Comparison of ENCODE assay signal across 11 cellular contexts in the genomic region with DNA sequence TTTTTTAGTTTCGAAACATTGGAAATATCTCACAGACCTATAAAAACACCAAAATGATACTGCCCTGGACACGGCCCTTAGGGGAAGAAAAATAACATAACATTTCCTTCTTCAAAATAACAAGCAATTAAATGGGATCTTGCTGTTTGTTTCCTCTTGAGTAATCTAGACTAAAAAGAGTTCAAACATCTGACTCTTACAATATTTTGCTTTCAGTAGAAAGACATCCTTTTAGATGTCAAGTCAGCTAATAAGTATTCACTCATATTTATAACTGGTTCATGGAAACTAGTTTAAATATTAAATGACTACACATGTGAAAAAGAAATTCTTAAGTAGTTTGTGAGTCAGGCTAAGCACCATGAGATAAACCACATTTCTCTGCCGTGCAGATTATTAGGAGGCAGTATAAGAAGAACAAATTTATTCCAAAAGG.
DNase-seq lines count a peak whose midpoint lies in the region; TF ChIP-seq lines count a peak whose summit lies in the region.
"Had no signal": no experiment of that assay in that cellular context is flagged by ENCODE, and none has a peak within 500 bp of the region (broad histone marks: within the 10 kb centered on the region; RNA-seq: fewer than 3 reads in every experiment).

No MANE protein-coding gene starts in this region.

- CTCF ChIA-PET in activated naive CD4-positive, alpha-beta T cell treated with anti-CD3 and anti-CD28 coated beads, Interleukin-2, amount 10 ng/mL, durations not matched to agents 7 days and 5 days (lab: Charles Lee) = no interaction called here
- CTCF ChIA-PET in CD8-positive, alpha-beta memory T cell (lab: Charles Lee) = no interaction called here
- CTCF ChIA-PET in GM10248 (lab: Yijun Ruan, JAX) = no interaction called here

- no peak overlapping the region for H3K4me3 ChIP-seq in urinary bladder (ENCODE audit: low read depth, low read length)
- H3K4me3 ChIP-seq in CD8-positive, alpha-beta memory T cell (ENCODE audit: low read length) = no peak overlapping the region

- H3K4me1 ChIP-seq in urinary bladder (ENCODE audit: insufficient read depth) = no peaks in the 10 kb centered on the region
- no peaks in the 10 kb centered on the region for H3K4me1 ChIP-seq in CD8-positive, alpha-beta memory T cell (ENCODE audit: insufficient read depth, low read length)

- no peaks in the 10 kb centered on the region for H3K9me3 Mint-ChIP-seq in activated naive CD4-positive, alpha-beta T cell treated with anti-CD3 and anti-CD28 coated beads, Interleukin-2, amount 10 ng/mL, durations not matched to agents 7 days and 5 days
- H3K9me3 Mint-ChIP-seq in chondrocyte (ENCODE audit: low read depth) = no peaks in the 10 kb centered on the region
- peaks cover 0 to 2% (median 0%) of the 10 kb centered on the region in 5 donors for H3K9me3 Mint-ChIP-seq in CD8-positive, alpha-beta memory T cell
- H3K9me3 Mint-ChIP-seq: CD8-positive, alpha-beta T cell had no signal

- H3K27ac Mint-ChIP-seq in activated naive CD4-positive, alpha-beta T cell treated with anti-CD3 and anti-CD28 coated beads, Interleukin-2, amount 10 ng/mL, durations not matched to agents 7 days and 5 days = peak overlapping the region; percentile 9
- H3K27ac Mint-ChIP-seq in chondrocyte (ENCODE audit: unreplicated experiment) = peak overlapping the region; percentile 92
- H3K27ac Mint-ChIP-seq in CD8-positive, alpha-beta memory T cell = no peak overlapping the region
- H3K27ac Mint-ChIP-seq: CD8-positive, alpha-beta T cell had no signal

- TF ChIP-seq CTCF in chondrocyte (IDR thresholded peaks at IDR 0.05) (no peak), GM10248 (IDR thresholded peaks at IDR 0.05; ENCODE audit: control extremely low read depth, extremely low read depth, low read depth, missing control alignments) (no peak)

- H3K4me1 Mint-ChIP-seq in activated naive CD4-positive, alpha-beta T cell treated with anti-CD3 and anti-CD28 coated beads, Interleukin-2, amount 10 ng/mL, durations not matched to agents 7 days and 5 days = peaks cover 40% of the 10 kb centered on the region
- peaks cover 85% of the 10 kb centered on the region for H3K4me1 Mint-ChIP-seq in chondrocyte (ENCODE audit: low read depth)
- H3K4me1 Mint-ChIP-seq in CD8-positive, alpha-beta memory T cell = peaks cover 4 to 10% (median 4%) of the 10 kb centered on the region in 3 donors

- H3K9me3 ChIP-seq in CD8-positive, alpha-beta memory T cell (ENCODE audit: low read length) = no peaks in the 10 kb centered on the region

- H3K27me3 Mint-ChIP-seq in activated naive CD4-positive, alpha-beta T cell treated with anti-CD3 and anti-CD28 coated beads, Interleukin-2, amount 10 ng/mL, durations not matched to agents 7 days and 5 days = no peaks in the 10 kb centered on the region
- H3K27me3 Mint-ChIP-seq in chondrocyte (ENCODE audit: low read depth) = no peaks in the 10 kb centered on the region
- peaks cover 0 to 3% of the 10 kb centered on the region in 2 donors for H3K27me3 Mint-ChIP-seq in CD8-positive, alpha-beta memory T cell

- no peak overlapping the region for H3K4me3 Mint-ChIP-seq in activated naive CD4-positive, alpha-beta T cell treated with anti-CD3 and anti-CD28 coated beads, Interleukin-2, amount 10 ng/mL, durations not matched to agents 7 days and 5 days
- H3K4me3 Mint-ChIP-seq in chondrocyte (ENCODE audit: unreplicated experiment) = peak overlapping the region; percentile 7
- H3K4me3 Mint-ChIP-seq in CD8-positive, alpha-beta memory T cell = no peak overlapping the region
- H3K4me3 Mint-ChIP-seq: CD8-positive, alpha-beta T cell had no signal

- no peaks in the 10 kb centered on the region for H3K36me3 Mint-ChIP-seq in activated naive CD4-positive, alpha-beta T cell treated with anti-CD3 and anti-CD28 coated beads, Interleukin-2, amount 10 ng/mL, durations not matched to agents 7 days and 5 days
- H3K36me3 Mint-ChIP-seq in chondrocyte (ENCODE audit: low read depth) = peaks cover 2% of the 10 kb centered on the region
- H3K36me3 Mint-ChIP-seq in CD8-positive, alpha-beta memory T cell = no peaks in the 10 kb centered on the region
- H3K36me3 Mint-ChIP-seq: CD8-positive, alpha-beta T cell had no signal

- POLR2A ChIA-PET in CD8-positive, alpha-beta memory T cell (lab: Charles Lee) = no interaction called here
- POLR2A ChIA-PET in GM10248 (lab: Yijun Ruan, JAX) = no interaction called here

- no peak for DNase-seq in activated naive CD4-positive, alpha-beta T cell treated with anti-CD3 and anti-CD28 coated beads, Interleukin-2, amount 10 ng/mL, durations not matched to agents 7 days and 5 days
- no peak for DNase-seq in activated naive CD4-positive, alpha-beta T cell treated with Interleukin-2 at 50 U/mL for 16 hours
- DNase-seq in chondrocyte (ENCODE audit: low spot score) (no peak), medulla oblongata (ENCODE audit: extremely low spot score) (peak; percentile 42), GM10248 (ENCODE audit: extremely low spot score) (no peak), dedifferentiated amniotic fluid mesenchymal stem cell (ENCODE audit: extremely low spot score) (no peak)
- DNase-seq in CD8-positive, alpha-beta memory T cell = no peak
- DNase-seq: CD8-positive, alpha-beta T cell; KG1; stimulated activated CD4-positive, alpha-beta T cell treated with anti-CD3 and anti-CD28 coated beads, Interleukin-1b, Interleukin-23, amount 100 ng/mL, for 48 hours had no signal

- no peaks in the 10 kb centered on the region for H3K36me3 ChIP-seq in urinary bladder (ENCODE audit: insufficient read depth)
- no peaks in the 10 kb centered on the region for H3K36me3 ChIP-seq in CD8-positive, alpha-beta memory T cell (ENCODE audit: insufficient read depth, low read length)

- WGBS in urinary bladder = 12% methylated on average over 3 of the region's 3 CpGs

- H3K27ac ChIP-seq in urinary bladder (ENCODE audit: low read depth) = peak overlapping the region; percentile 50
- no peak overlapping the region for H3K27ac ChIP-seq in CD8-positive, alpha-beta memory T cell (ENCODE audit: low read depth, low read length)

- no peaks in the 10 kb centered on the region for H3K27me3 ChIP-seq in CD8-positive, alpha-beta memory T cell (ENCODE audit: insufficient read depth, low read length, poor library complexity, severe bottlenecking)

Comparison
In these comparisons a context has a peak if more than half of its experiments do, and no peak if none do; other contexts are left out.
1. H3K27ac Mint-ChIP-seq: peak in activated naive CD4-positive, alpha-beta T cell treated with anti-CD3 and anti-CD28 coated beads, Interleukin-2, amount 10 ng/mL, durations not matched to agents 7 days and 5 days (single experiment) and chondrocyte (single experiment); none in CD8-positive, alpha-beta memory T cell (0 of 8).